17 cellular contexts compared by ENCODE assay signal in genomic region chr5:178381206-178381605, GRCh38.
DNase-seq lines count a peak whose midpoint lies in the region; ATAC-seq and TF ChIP-seq lines count a peak whose summit lies in the region.
"Had no signal": no experiment of that assay in that cellular context is flagged by ENCODE, and none has a peak within 500 bp of the region (broad histone marks: within the 10 kb centered on the region; RNA-seq: fewer than 3 reads in every experiment).

No MANE protein-coding gene starts in this region.

- no peak for TF ChIP-seq POLR2A in thyroid gland (IDR thresholded peaks at IDR 0.05)

- no peaks in the 10 kb centered on the region for H3K9me3 Mint-ChIP-seq in chondrocyte (ENCODE audit: low read depth)
- H3K9me3 Mint-ChIP-seq in neural crest cell = no peaks in the 10 kb centered on the region
- H3K9me3 Mint-ChIP-seq: CD8-positive, alpha-beta memory T cell; IgD-negative memory B cell had no signal

- H3K27ac ChIP-seq in thyroid gland = peak overlapping the region; percentile 61 to 90 (median 72)
- no peak overlapping the region for H3K27ac ChIP-seq in psoas muscle
- H3K27ac ChIP-seq: A549 had no signal

- TF ChIP-seq CTCF in chondrocyte (IDR thresholded peaks at IDR 0.05) = no peak
- TF ChIP-seq CTCF in neural crest cell (conservative IDR thresholded peaks at IDR 0.05) = no peak
- TF ChIP-seq CTCF in thyroid gland (IDR thresholded peaks at IDR 0.05) = no peak
- TF ChIP-seq CTCF in psoas muscle (IDR thresholded peaks at IDR 0.05) = no peak

- H3K27me3 Mint-ChIP-seq in chondrocyte (ENCODE audit: low read depth) (peaks cover 8% of the 10 kb centered on the region), neural crest cell (ENCODE audit: low read depth) (no peaks in the 10 kb centered on the region), T-helper 17 cell (peaks cover 26% of the 10 kb centered on the region)

- 82 to 87% methylated on average over 6 to 8 of the region's 8 CpGs for WGBS in thyroid gland, 2 donors
- 92 to 93% (median 92%) methylated on average over 8 of the region's 8 CpGs for WGBS in psoas muscle, 3 donors

- H3K9me3 ChIP-seq in thyroid gland (no peaks in the 10 kb centered on the region), psoas muscle (no peaks in the 10 kb centered on the region), T-helper 17 cell (ENCODE audit: control insufficient read depth, low read length, poor library complexity, severe bottlenecking) (no peaks in the 10 kb centered on the region)
- H3K9me3 ChIP-seq: A549, BE2C, Caco-2 had no signal

- H3K4me1 ChIP-seq in thyroid gland = peaks cover 30 to 40% of the 10 kb centered on the region in 2 donors
- no peaks in the 10 kb centered on the region for H3K4me1 ChIP-seq in psoas muscle
- H3K4me1 ChIP-seq: A549, BE2C, Caco-2 had no signal

- H3K4me1 Mint-ChIP-seq in chondrocyte (ENCODE audit: low read depth) (no peaks in the 10 kb centered on the region), neural crest cell (peaks cover 52% of the 10 kb centered on the region), T-helper 17 cell (no peaks in the 10 kb centered on the region)
- H3K4me1 Mint-ChIP-seq: CD8-positive, alpha-beta memory T cell had no signal

- H3K36me3 ChIP-seq in H7 (replicated peaks; ENCODE audit: control insufficient read depth, insufficient read depth, low read length) (no peaks in the 10 kb centered on the region), thyroid gland (no peaks in the 10 kb centered on the region), psoas muscle (ENCODE audit: insufficient read depth in 1 of 2, low read depth in 1 of 2) (no peaks in the 10 kb centered on the region)
- H3K36me3 ChIP-seq: BE2C had no signal

- H3K4me3 Mint-ChIP-seq in chondrocyte (ENCODE audit: unreplicated experiment) (no peak overlapping the region), neural crest cell (peak overlapping the region; percentile 27), T-helper 17 cell (no peak overlapping the region)
- H3K4me3 Mint-ChIP-seq: CD8-positive, alpha-beta memory T cell; HFFc6 had no signal

- ATAC-seq in psoas muscle (no peak), T-helper 17 cell (no peak)
- ATAC-seq: A549 had no signal

- intact Hi-C loops in thyroid gland (cut with DNase I) = no loop called here
- intact Hi-C loops in psoas muscle (cut with DNase I) = no loop called here

- H3K27ac Mint-ChIP-seq in chondrocyte (ENCODE audit: unreplicated experiment) (no peak overlapping the region), neural crest cell (ENCODE audit: unreplicated experiment) (no peak overlapping the region), T-helper 17 cell (no peak overlapping the region)
- H3K27ac Mint-ChIP-seq: HFFc6, IgD-negative memory B cell had no signal

- DNase-seq in H7 (peak; percentile 43), chondrocyte (ENCODE audit: low spot score) (peak; percentile 35), neural crest cell (ENCODE audit: low read depth, low spot score) (no peak), thyroid gland (no peak), SIG-M5 treated with dmso at 0.1 percent for 504 hours (lab: John Stamatoyannopoulos, UW; ENCODE audit: unreplicated experiment) (no peak), psoas muscle (no peak), T-helper 17 cell (no peak)
- DNase-seq: BE2C; Caco-2; CD8-positive, alpha-beta memory T cell; DND-41; GDM1; GOT3; HCEC 1CT; HFFc6 had no signal

- H3K36me3 Mint-ChIP-seq in chondrocyte (ENCODE audit: low read depth) (no peaks in the 10 kb centered on the region), neural crest cell (ENCODE audit: low read depth) (no peaks in the 10 kb centered on the region), T-helper 17 cell (ENCODE audit: low read depth) (no peaks in the 10 kb centered on the region)
- H3K36me3 Mint-ChIP-seq: CD8-positive, alpha-beta memory T cell had no signal

- H3K4me3 ChIP-seq in H7 (ENCODE audit: insufficient read depth, low read depth, low read length) (no peak overlapping the region), thyroid gland (replicated peaks in 1 of 3) (no peak overlapping the region), psoas muscle (no peak overlapping the region)
- H3K4me3 ChIP-seq: A549 had no signal

- H3K27me3 ChIP-seq in H7 (ENCODE audit: control insufficient read depth, insufficient read depth, low read length) = no peaks in the 10 kb centered on the region
- H3K27me3 ChIP-seq in thyroid gland = no peaks in the 10 kb centered on the region
- H3K27me3 ChIP-seq in psoas muscle (ENCODE audit: insufficient read depth in 3 of 3, low read length in 2 of 3) = no peaks in the 10 kb centered on the region
- H3K27me3 ChIP-seq: BE2C had no signal

Comparison
In these comparisons a context has a peak if more than half of its experiments do, and no peak if none do; other contexts are left out.
1. DNase-seq: peak in H7 (single experiment) and chondrocyte (single experiment); none in neural crest cell (single experiment), thyroid gland (0 of 2), SIG-M5 treated with dmso at 0.1 percent for 504 hours (single experiment), psoas muscle (0 of 2) and T-helper 17 cell (0 of 3).